ENCODE assay signal across 14 cellular contexts in genomic region chr1:27570823-27571222, GRCh38. TPM values are rescaled to one million over a fixed set of nuclear protein-coding genes. Genes with fewer than 3 reads are reported as not detected.
A peak's percentile ranks its signal among the peaks of the same experiment; 100 is the strongest.
DNase-seq lines count a peak whose midpoint lies in the region; ATAC-seq, FAIRE-seq and TF ChIP-seq lines count a peak whose summit lies in the region.
"Had no signal": no experiment of that assay in that cellular context is flagged by ENCODE, and none has a peak within 500 bp of the region (broad histone marks: within the 10 kb centered on the region; RNA-seq: fewer than 3 reads in every experiment).

No MANE protein-coding gene starts in this region.

- H3K4me3 ChIP-seq in HUES48 (ENCODE audit: low read depth, low read length) (0 out of 2 replicates have a peak overlapping the region, but pooled peaks have one; percentile 18), colonic mucosa (no peak overlapping the region), lung (no peak overlapping the region), stomach smooth muscle (ENCODE audit: low read length in 2 of 2) (peak overlapping the region in 1 of 2 donors; percentile 62), MM.1S (ENCODE audit: low read length) (no peak overlapping the region)

- H3K9ac ChIP-seq in HUES48 (ENCODE audit: low read depth, low read length) (no peak overlapping the region), colonic mucosa (ENCODE audit: low read depth in 2 of 2, low read length in 2 of 2) (no peak overlapping the region), stomach smooth muscle (ENCODE audit: low read length in 2 of 2) (peak overlapping the region in 1 of 2 donors; percentile 35), MM.1S (ENCODE audit: low read length) (no peak overlapping the region)

- DNase-seq in colonic mucosa (no peak), lung (ENCODE audit: low spot score) (no peak), frontal cortex (ENCODE audit: low spot score in 2 of 2) (no peak), HK-2 (ENCODE audit: unreplicated experiment) (no peak), MM.1S (no peak), COLO829 (ENCODE audit: low spot score) (no peak)
- DNase-seq: natural killer cell; NCI-H187; stimulated activated CD4-positive, alpha-beta T cell treated with anti-CD3 and anti-CD28 coated beads, Interleukin-4, amount 100 ng/mL, for 24 hours had no signal

- H4K20me1 ChIP-seq in MM.1S (ENCODE audit: insufficient read depth, low read length), result no peaks in the 10 kb centered on the region

- H2AFZ ChIP-seq in MM.1S (ENCODE audit: low read length), result no peak overlapping the region

- H3K4me1 ChIP-seq in HUES48 (ENCODE audit: control insufficient read depth, insufficient read depth, low read length), result peaks cover 81% of the 10 kb centered on the region
- H3K4me1 ChIP-seq in colonic mucosa, result peaks cover 20% of the 10 kb centered on the region
- H3K4me1 ChIP-seq in lung (ENCODE audit: control insufficient read depth in 2 of 2, insufficient read depth in 2 of 2, low read length in 2 of 2), result peaks cover 40% of the 10 kb centered on the region in 2 donors
- peaks cover 98% of the 10 kb centered on the region for H3K4me1 ChIP-seq in stomach smooth muscle (ENCODE audit: control insufficient read depth, insufficient read depth, low read length)
- peaks cover 6% of the 10 kb centered on the region for H3K4me1 ChIP-seq in MM.1S (ENCODE audit: low read length)

- WGBS in lung, 2 donors, result 54 to 60% methylated on average over 3 of the region's 3 CpGs

- FAIRE-seq in frontal cortex (lab: Jason Lieb, UNC), result no peak
- FAIRE-seq: GM19239, RCC 7860 had no signal

- no peak for ATAC-seq in lung (ENCODE audit: insufficient read depth, low FRiP score)
- ATAC-seq: natural killer cell had no signal

- H3K27ac ChIP-seq in HUES48 (ENCODE audit: low read depth, low read length) (peak overlapping the region; percentile 88), colonic mucosa (peak overlapping the region; percentile 12), lung (ENCODE audit: low read depth in 1 of 2, low read length in 1 of 2) (peak overlapping the region; percentile 33 to 71), stomach smooth muscle (ENCODE audit: low read length) (peak overlapping the region; percentile 94), MM.1S (ENCODE audit: low read length) (no peak overlapping the region)
- H3K27ac ChIP-seq: VCaP had no signal

- TF ChIP-seq CTCF in colonic mucosa (IDR thresholded peaks at IDR 0.05) (no peak), lung (IDR thresholded peaks at IDR 0.05; ENCODE audit: control extremely low read depth, extremely low read depth) (no peak), MM.1S (IDR thresholded peaks at IDR 0.05; ENCODE audit: low read length) (no peak)

- intact Hi-C loops in colonic mucosa (cut with DNase I), result no loop called here

- H3K9me3 ChIP-seq in HUES48 (ENCODE audit: control insufficient read depth, insufficient read depth, low read length) (no peaks in the 10 kb centered on the region), colonic mucosa (no peaks in the 10 kb centered on the region), lung (ENCODE audit: control insufficient read depth in 2 of 2, insufficient read depth in 1 of 2, low read length in 1 of 2) (no peaks in the 10 kb centered on the region), stomach smooth muscle (ENCODE audit: control insufficient read depth in 2 of 2, low read length in 2 of 2) (no peaks in the 10 kb centered on the region), MM.1S (replicated peaks; ENCODE audit: insufficient read depth, low read length) (no peaks in the 10 kb centered on the region)

- no peaks in the 10 kb centered on the region for H3K79me2 ChIP-seq in MM.1S (ENCODE audit: low read length)

- H3K27me3 ChIP-seq in HUES48 (ENCODE audit: control insufficient read depth, insufficient read depth, low read length) (no peaks in the 10 kb centered on the region), colonic mucosa (no peaks in the 10 kb centered on the region), lung (ENCODE audit: control insufficient read depth, insufficient read depth) (no peaks in the 10 kb centered on the region), stomach smooth muscle (ENCODE audit: control insufficient read depth in 1 of 2, insufficient read depth in 2 of 2, low read length in 2 of 2) (no peaks in the 10 kb centered on the region), MM.1S (replicated peaks; ENCODE audit: insufficient read depth, low read length) (no peaks in the 10 kb centered on the region)

- H3K4me2 ChIP-seq in MM.1S (ENCODE audit: low read depth, low read length), result no peak overlapping the region

- H3K36me3 ChIP-seq in HUES48 (ENCODE audit: control insufficient read depth, insufficient read depth, low read length), result no peaks in the 10 kb centered on the region
- no peaks in the 10 kb centered on the region for H3K36me3 ChIP-seq in colonic mucosa
- no peaks in the 10 kb centered on the region for H3K36me3 ChIP-seq in lung (ENCODE audit: control insufficient read depth in 2 of 2, insufficient read depth in 2 of 2, low read length in 2 of 2)
- H3K36me3 ChIP-seq in stomach smooth muscle (ENCODE audit: control insufficient read depth in 2 of 2, insufficient read depth in 2 of 2, low read length in 2 of 2), result peaks cover 0 to 2% of the 10 kb centered on the region in 2 donors
- H3K36me3 ChIP-seq in MM.1S (replicated peaks; ENCODE audit: insufficient read depth, low read length), result no peaks in the 10 kb centered on the region

- H3K9me2 ChIP-seq in MM.1S (replicated peaks; ENCODE audit: insufficient read depth, low read length), result no peaks in the 10 kb centered on the region

- H3F3A ChIP-seq in MM.1S (ENCODE audit: insufficient read depth, low read length), result no peaks in the 10 kb centered on the region

RNA-seq across cellular contexts. Expression of gene AHDC1, which starts 33.1 kb away (rescaled TPM):
- total RNA-seq in colonic mucosa (10 to 100 TPM; 18.4 to 26.8 TPM), lung (10 to 100 TPM; 31.8 to 37.9 TPM), frontal cortex (10.6 TPM)
- 10 to 100 TPM; 10.3 to 11.8 TPM for polyA plus RNA-seq in lung
